Comparison of ENCODE assay signal across 8 cellular contexts in genomic region chr5:54883374-54884194, GRCh38.
A peak's percentile ranks its signal among the peaks of the same experiment; 100 is the strongest.
DNase-seq lines count a peak whose midpoint lies in the region; ATAC-seq and TF ChIP-seq lines count a peak whose summit lies in the region.

No MANE protein-coding gene starts in this region.

- H3K4me1 Mint-ChIP-seq in activated T-cell treated with anti-CD3 and anti-CD28 coated beads, Interleukin-2, amount 50 U/mL, for 4 hours (ENCODE audit: low read depth), result peaks cover 15% of the 10 kb centered on the region

- DNase-seq in ELR (ENCODE audit: low read depth) (peak; percentile 57), left ventricle myocardium inferior (peak; percentile 26), HPDE6-E6E7 (ENCODE audit: extremely low spot score) (no peak), NCI-H146 treated with DMSO at 0.1 percent for 48 hours (lab: John Stamatoyannopoulos, UW; ENCODE audit: unreplicated experiment) (no peak), cortex of kidney (lab: John Stamatoyannopoulos, UW) (no peak)
- DNase-seq in activated T-cell treated with anti-CD3 and anti-CD28 coated beads, Interleukin-2, amount 50 U/mL, for 4 hours, result no peak
- no peak for DNase-seq in effector CD8-positive, alpha-beta T cell (lab: John Stamatoyannopoulos, UW)

- H3K4me3 Mint-ChIP-seq in activated T-cell treated with anti-CD3 and anti-CD28 coated beads, Interleukin-2, amount 50 U/mL, for 4 hours, result peak overlapping the region; percentile 75

- H3K79me2 ChIP-seq in parathyroid adenoma, result no peaks in the 10 kb centered on the region

- H3K27me3 ChIP-seq in left ventricle myocardium inferior (ENCODE audit: low read depth) (peaks cover 51% of the 10 kb centered on the region), parathyroid adenoma (ENCODE audit: control insufficient read depth, insufficient read depth, low read length) (no peaks in the 10 kb centered on the region)

- H2AFZ ChIP-seq in parathyroid adenoma, result peak overlapping the region; percentile 93

- H3K36me3 ChIP-seq in left ventricle myocardium inferior (no peaks in the 10 kb centered on the region), parathyroid adenoma (ENCODE audit: control insufficient read depth, insufficient read depth, low read length) (no peaks in the 10 kb centered on the region)

- H3K27me3 Mint-ChIP-seq in activated T-cell treated with anti-CD3 and anti-CD28 coated beads, Interleukin-2, amount 50 U/mL, for 4 hours (ENCODE audit: low read depth), result peaks cover 54% of the 10 kb centered on the region

- no peaks in the 10 kb centered on the region for H3K36me3 Mint-ChIP-seq in activated T-cell treated with anti-CD3 and anti-CD28 coated beads, Interleukin-2, amount 50 U/mL, for 4 hours (ENCODE audit: insufficient read depth)

- H3K4me3 ChIP-seq in left ventricle myocardium inferior (peak overlapping the region; percentile 70), parathyroid adenoma (ENCODE audit: low read depth, low read length) (peak overlapping the region; percentile 47)

- intact Hi-C loops in left ventricle myocardium inferior (cut with micrococcal nuclease), result no loop called here

- H3K9ac ChIP-seq in parathyroid adenoma, result no peak overlapping the region

- peaks cover 17% of the 10 kb centered on the region for H3K4me1 ChIP-seq in left ventricle myocardium inferior
- no peaks in the 10 kb centered on the region for H3K4me1 ChIP-seq in parathyroid adenoma

- TF ChIP-seq CTCF in left ventricle myocardium inferior (IDR thresholded peaks at IDR 0.05; ENCODE audit: borderline replicate concordance) (no peak), parathyroid adenoma (IDR thresholded peaks at IDR 0.05) (no peak)

- no peaks in the 10 kb centered on the region for H3K9me3 ChIP-seq in left ventricle myocardium inferior (replicated peaks)
- no peaks in the 10 kb centered on the region for H3K9me3 ChIP-seq in parathyroid adenoma (ENCODE audit: control insufficient read depth, low read length)

- H3K9me3 Mint-ChIP-seq in activated T-cell treated with anti-CD3 and anti-CD28 coated beads, Interleukin-2, amount 50 U/mL, for 4 hours, result peaks cover 7% of the 10 kb centered on the region

- H3K27ac ChIP-seq in left ventricle myocardium inferior (replicated peaks) (no peak overlapping the region), parathyroid adenoma (no peak overlapping the region)

- ATAC-seq in activated T-cell treated with anti-CD3 and anti-CD28 coated beads, Interleukin-2, amount 50 U/mL, for 4 hours, result peak; percentile 59 to 65

- peak overlapping the region; percentile 77 for H3K4me2 ChIP-seq in parathyroid adenoma (ENCODE audit: low read length)

Comparison
In these comparisons a context has a peak if more than half of its experiments do, and no peak if none do; other contexts are left out.
1. DNase-seq: peak in ELR (single experiment) and left ventricle myocardium inferior (single experiment); none in activated T-cell treated with anti-CD3 and anti-CD28 coated beads, Interleukin-2, amount 50 U/mL, for 4 hours (single experiment), HPDE6-E6E7 (single experiment), effector CD8-positive, alpha-beta T cell (single experiment), NCI-H146 treated with DMSO at 0.1 percent for 48 hours (single experiment) and cortex of kidney (single experiment).